Comparison of ENCODE assay signal across 17 cellular contexts in the genomic region with DNA sequence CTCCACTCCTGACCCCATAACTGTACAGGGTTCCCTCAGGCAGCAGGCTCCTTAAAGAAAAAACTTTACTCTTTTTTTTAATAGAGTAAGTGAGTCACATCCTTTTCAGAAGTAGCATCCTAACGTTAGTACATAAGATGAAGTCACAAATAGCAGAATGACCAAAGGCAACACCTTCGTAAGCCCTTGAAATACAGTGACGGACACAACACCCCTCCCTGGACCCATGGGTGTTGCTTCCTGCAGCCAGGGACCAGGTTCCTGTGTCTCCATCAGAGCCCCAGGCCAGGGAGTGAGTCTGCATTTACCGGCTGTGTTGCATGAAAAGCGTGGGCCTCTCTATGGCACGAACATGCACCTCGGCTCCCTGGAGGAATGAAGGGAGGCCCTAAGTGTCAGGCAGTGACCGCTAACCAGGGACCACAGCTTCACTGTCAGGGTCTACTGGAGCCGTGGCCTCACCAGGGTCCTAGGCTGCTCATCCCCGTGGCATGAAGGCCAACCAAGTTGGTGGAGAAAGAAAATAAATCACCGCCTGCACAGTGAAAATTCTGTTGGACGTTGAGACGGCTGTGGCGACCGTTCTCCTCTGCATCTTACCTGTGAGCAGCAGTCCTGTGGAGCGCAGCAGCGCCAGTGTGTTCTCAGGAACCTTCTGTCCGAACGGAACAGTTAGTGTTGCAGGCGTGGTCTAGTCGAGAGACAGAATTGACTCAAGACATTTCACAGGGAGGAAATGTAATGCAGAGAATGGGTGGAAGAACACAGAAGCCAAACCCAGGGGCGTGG.
A peak's percentile ranks its signal among the peaks of the same experiment; 100 is the strongest.
DNase-seq lines count a peak whose midpoint lies in the region; ATAC-seq and TF ChIP-seq lines count a peak whose summit lies in the region.
"Had no signal": no experiment of that assay in that cellular context is flagged by ENCODE, and none has a peak within 500 bp of the region (broad histone marks: within the 10 kb centered on the region; RNA-seq: fewer than 3 reads in every experiment).

No MANE protein-coding gene starts in this region.

- H3K27me3 Mint-ChIP-seq in glutamatergic neuron (ENCODE audit: unreplicated experiment): peaks cover 6% of the 10 kb centered on the region
- H3K27me3 Mint-ChIP-seq: CD4-positive, CD25-positive, alpha-beta regulatory T cell had no signal

- H3K27me3 ChIP-seq in MM.1S (replicated peaks; ENCODE audit: insufficient read depth, low read length) (no peaks in the 10 kb centered on the region; the same call in 1 of the 2 replicates), ovary (no peaks in the 10 kb centered on the region)

- no peak for TF ChIP-seq POLR2A in ovary (IDR thresholded peaks at IDR 0.05)

- H3K4me2 ChIP-seq in MM.1S (ENCODE audit: low read depth, low read length): peak overlapping the region; percentile 49

- ATAC-seq in esophagus mucosa (peak; percentile 78), GM21825 (IDR thresholded peaks at IDR 0.05; ENCODE audit: unreplicated experiment) (no peak)

- H3K9ac ChIP-seq in MM.1S (ENCODE audit: low read length): no peak overlapping the region

- no peak for TF ChIP-seq CTCF in MM.1S (IDR thresholded peaks at IDR 0.05; ENCODE audit: low read length)
- no peak for TF ChIP-seq CTCF in ovary (IDR thresholded peaks at IDR 0.05)
- no peak for TF ChIP-seq CTCF in glutamatergic neuron (IDR thresholded peaks at IDR 0.05; ENCODE audit: partially characterized antibody, unreplicated experiment)

- WGBS in ovary, 3 donors: 85 to 87% (median 86%) methylated on average over 22 of the region's 22 CpGs

- peak overlapping the region; percentile 27; the same call in 1 of the 2 replicates for H3K4me3 ChIP-seq in MM.1S (ENCODE audit: low read length)
- no peak overlapping the region for H3K4me3 ChIP-seq in ovary

- DNase-seq in A172 (ENCODE audit: low spot score) (peak; percentile 6), MM.1S (no peak), ovary (peak in 3 of 5 donors; percentile 5 to 20 (median 13)), ureter (ENCODE audit: low spot score) (no peak), glutamatergic neuron (no peak)
- DNase-seq: AML-193; Calu3; CD4-positive, CD25-positive, alpha-beta regulatory T cell; DMS79 treated with DMSO at 0.1 percent for 48 hours; GDM1; Karpas-422; NCI-H187 treated with DMSO at 0.1 percent for 48 hours; NCI-H2171; NCI-H510A; SIG-M5 had no signal

- no peak for TF ChIP-seq EP300 in ovary (IDR thresholded peaks at IDR 0.05)

- no peak overlapping the region for H3K27ac Mint-ChIP-seq in glutamatergic neuron (ENCODE audit: unreplicated experiment)
- H3K27ac Mint-ChIP-seq: CD4-positive, CD25-positive, alpha-beta regulatory T cell had no signal

- no peaks in the 10 kb centered on the region for H4K20me1 ChIP-seq in MM.1S (ENCODE audit: insufficient read depth, low read length)

- H3K4me1 Mint-ChIP-seq in glutamatergic neuron (ENCODE audit: low read depth, unreplicated experiment): no peaks in the 10 kb centered on the region
- H3K4me1 Mint-ChIP-seq: CD4-positive, CD25-positive, alpha-beta regulatory T cell had no signal

- H3K9me3 ChIP-seq in MM.1S (replicated peaks; ENCODE audit: insufficient read depth, low read length) (no peaks in the 10 kb centered on the region), ovary (no peaks in the 10 kb centered on the region)

- H3F3A ChIP-seq in MM.1S (ENCODE audit: insufficient read depth, low read length): no peaks in the 10 kb centered on the region

- H3K36me3 ChIP-seq in MM.1S (replicated peaks; ENCODE audit: insufficient read depth, low read length): no peaks in the 10 kb centered on the region
- H3K36me3 ChIP-seq in ovary: no peaks in the 10 kb centered on the region

- H3K4me1 ChIP-seq in MM.1S (ENCODE audit: low read length): no peaks in the 10 kb centered on the region
- H3K4me1 ChIP-seq in ovary (ENCODE audit: insufficient read depth): peaks cover 30% of the 10 kb centered on the region

- H3K9me3 Mint-ChIP-seq in glutamatergic neuron (ENCODE audit: unreplicated experiment): peaks cover 1% of the 10 kb centered on the region
- H3K9me3 Mint-ChIP-seq: CD4-positive, CD25-positive, alpha-beta regulatory T cell had no signal

- no peak overlapping the region for H3K4me3 Mint-ChIP-seq in glutamatergic neuron (ENCODE audit: unreplicated experiment)
- H3K4me3 Mint-ChIP-seq: CD4-positive, CD25-positive, alpha-beta regulatory T cell had no signal

- no peaks in the 10 kb centered on the region for H3K79me2 ChIP-seq in MM.1S (ENCODE audit: low read length)

- H2AFZ ChIP-seq in MM.1S (ENCODE audit: low read length): no peak overlapping the region

- intact Hi-C loops in ovary (cut with DNase I): no loop called here

- no peaks in the 10 kb centered on the region for H3K36me3 Mint-ChIP-seq in glutamatergic neuron (ENCODE audit: unreplicated experiment)
- H3K36me3 Mint-ChIP-seq: CD4-positive, CD25-positive, alpha-beta regulatory T cell had no signal

- no peaks in the 10 kb centered on the region for H3K9me2 ChIP-seq in MM.1S (replicated peaks; ENCODE audit: insufficient read depth, low read length)

- H3K27ac ChIP-seq in MM.1S (ENCODE audit: low read length) (no peak overlapping the region), ovary (no peak overlapping the region)

Comparison
In these comparisons a context has a peak if more than half of its experiments do, and no peak if none do; other contexts are left out.
1. DNase-seq: peak in A172 (single experiment) and ovary (3 of 5); none in MM.1S (single experiment), ureter (single experiment) and glutamatergic neuron (single experiment).